1 cellular context compared by ENCODE assay signal in the genomic region with DNA sequence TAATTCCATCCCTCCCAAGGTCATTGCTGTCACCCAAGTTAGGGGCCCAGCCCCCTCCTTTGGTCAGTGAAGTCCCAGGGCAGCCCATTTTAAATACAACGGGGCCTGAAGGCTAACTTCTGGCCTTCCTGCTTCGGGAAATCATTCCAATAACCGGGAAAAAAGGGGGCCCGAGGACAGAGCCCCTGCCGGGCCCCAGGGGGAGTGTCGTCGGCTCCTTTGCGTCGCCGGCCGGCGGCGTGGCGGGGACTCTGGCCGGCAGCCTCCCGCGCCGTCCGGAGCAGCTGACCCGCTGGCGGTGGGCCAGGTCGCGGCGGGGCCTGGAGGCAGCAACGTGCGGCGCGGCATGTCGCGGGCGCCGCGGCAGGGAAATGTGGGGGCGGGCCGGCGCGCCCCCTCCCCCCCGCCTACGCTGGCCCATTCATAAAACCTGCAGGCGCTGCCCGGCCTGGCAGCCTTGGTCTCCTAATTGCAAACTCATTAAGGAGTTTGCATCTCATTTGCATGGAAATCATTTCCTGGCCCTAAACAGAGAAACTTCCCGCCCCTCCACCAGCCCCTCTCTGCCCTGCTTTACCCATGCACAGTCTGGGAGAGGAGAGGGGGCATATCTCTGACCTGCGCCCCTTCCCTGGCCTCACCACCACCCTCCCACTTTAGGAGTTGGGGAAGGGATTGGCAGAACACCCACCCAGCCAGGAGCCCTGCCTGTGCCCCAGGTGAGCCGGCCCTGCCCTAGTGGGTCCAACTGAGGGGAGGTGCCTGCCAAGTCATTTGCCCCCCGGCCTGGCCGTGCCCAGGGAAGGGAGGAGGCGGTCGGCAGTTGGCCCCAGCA.
TF ChIP-seq lines count a peak whose summit lies in the region.

No MANE protein-coding gene starts in this region.

TF ChIP-seq in IMR-90, 13 proteins besides CTCF, POLR2A, EP300 and RAD21:
- TF ChIP-seq MXI1 (IDR thresholded peaks at IDR 0.05; ENCODE audit: borderline replicate concordance, low read depth, low read length) (no peak), NFE2L2 (IDR thresholded peaks at IDR 0.05; ENCODE audit: low read depth, low read length) (no peak), CEBPB (IDR thresholded peaks at IDR 0.05; ENCODE audit: low read depth, low read length) (no peak), MAZ (IDR thresholded peaks at IDR 0.05; ENCODE audit: borderline replicate concordance, low read depth, low read length) (no peak), SMC3 (IDR thresholded peaks at IDR 0.05; ENCODE audit: low read depth, low read length) (no peak)
